In the genomic region with DNA sequence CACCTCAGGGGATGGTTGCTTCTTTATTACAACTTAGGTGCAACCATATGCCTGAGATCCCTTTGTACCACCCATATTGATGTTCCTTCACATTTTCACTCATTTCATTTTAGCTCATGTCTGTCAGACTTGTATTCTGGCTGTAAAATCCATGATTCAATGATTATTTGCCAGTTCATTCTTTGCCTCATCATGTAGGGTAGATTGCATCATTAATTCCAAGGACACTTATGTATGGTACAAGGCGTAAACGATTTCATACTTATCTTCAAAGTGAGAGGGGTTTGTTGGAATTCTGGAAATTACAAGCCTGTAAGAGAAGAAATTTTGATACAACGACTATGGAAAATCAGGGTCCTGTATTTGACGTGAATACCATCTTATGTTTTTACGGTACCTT, we compare ENCODE assay signal across 21 cellular contexts.
DNase-seq lines count a peak whose midpoint lies in the region; ATAC-seq, FAIRE-seq and TF ChIP-seq lines count a peak whose summit lies in the region.
"Had no signal": no experiment of that assay in that cellular context is flagged by ENCODE, and none has a peak within 500 bp of the region (broad histone marks: within the 10 kb centered on the region; RNA-seq: fewer than 3 reads in every experiment).

No MANE protein-coding gene starts in this region.

- H3K4me3 ChIP-seq in HepG2 (replicated peaks in 1 of 3; ENCODE audit: insufficient read depth in 1 of 3, low read depth in 2 of 3, low read length in 3 of 3) (no peak overlapping the region), right lobe of liver (no peak overlapping the region), IMR-90 (ENCODE audit: insufficient read depth, low read depth, low read length) (no peak overlapping the region), aorta (ENCODE audit: low read length in 2 of 2) (no peak overlapping the region), body of pancreas (no peak overlapping the region)
- H3K4me3 ChIP-seq: A549; BLaER1 treated with 17β-estradiol and CSF1 and Interleukin-3, amounts not matched to agents 10 nM and 100 nM had no signal

- CTCF ChIA-PET in HepG2 (lab: Yijun Ruan, JAX; ENCODE audit: low intra/inter-chr PET ratio, low total read pairs), result no interaction called here
- CTCF ChIA-PET in IMR-90 (lab: Yijun Ruan, JAX), result no interaction called here

- TF ChIP-seq RAD21 in HepG2 (CRISPR knock-in tag; IDR thresholded peaks at IDR 0.05) (no peak), IMR-90 (IDR thresholded peaks at IDR 0.05; ENCODE audit: low read length) (no peak)

- FAIRE-seq in HepG2 (lab: Jason Lieb, UNC), result no peak
- FAIRE-seq: A549, D721Med, G401.6, GM12891, GM19239 had no signal

- H4K8ac ChIP-seq in IMR-90 (ENCODE audit: low read depth in 2 of 2, low read length in 2 of 2), result peak overlapping the region in 1 of 2 experiments; percentile 31; a peak in 2 of 4 replicates

- H3K4me2 ChIP-seq in HepG2 (ENCODE audit: low read depth, low read length), result no peak overlapping the region
- no peak overlapping the region for H3K4me2 ChIP-seq in IMR-90 (ENCODE audit: low read depth, low read length)
- H3K4me2 ChIP-seq: A549; BLaER1 treated with 17β-estradiol and CSF1 and Interleukin-3, amounts not matched to agents 10 nM and 100 nM had no signal

- H3K79me1 ChIP-seq in IMR-90 (ENCODE audit: low read depth in 1 of 2, low read length in 2 of 2), result no peaks in the 10 kb centered on the region

- no peak overlapping the region for H3K23ac ChIP-seq in IMR-90 (ENCODE audit: low read depth, low read length)

- in situ Hi-C loops in HepG2 (cut with HindIII; ENCODE audit: extremely low pct_ligation_motif_present, low pct_unique_long_range_greater_than_20kb) (no loop called here), IMR-90 (cut with MboI; ENCODE audit: low sequenced_read_pairs) (no loop called here)

- no peak for TF ChIP-seq CTCF in HepG2 (CRISPR knock-in tag; IDR thresholded peaks at IDR 0.05)
- TF ChIP-seq CTCF in right lobe of liver (IDR thresholded peaks at IDR 0.05), result no peak
- no peak for TF ChIP-seq CTCF in IMR-90 (conservative IDR thresholded peaks at IDR 0.05; ENCODE audit: low read depth, low read length)
- no peak for TF ChIP-seq CTCF in body of pancreas (IDR thresholded peaks at IDR 0.05)

- H2AFZ ChIP-seq in HepG2 (ENCODE audit: low read length) (no peak overlapping the region), IMR-90 (replicated peaks; ENCODE audit: low read length, poor library complexity) (no peak overlapping the region)

- H3K4ac ChIP-seq in IMR-90 (ENCODE audit: low read depth, low read length), result no peak overlapping the region

- peak overlapping the region; percentile 36; the same call in 1 of the 2 replicates for H4K5ac ChIP-seq in IMR-90 (ENCODE audit: low read depth, low read length)

- peak overlapping the region; percentile 74; the same call in 2 of the 3 replicates for H2BK15ac ChIP-seq in IMR-90 (ENCODE audit: low read depth, low read length)

- no TSS peak for BruUV-seq in HepG2 (replicated peaks; lab: Mats Ljungman, UMichigan)
- BruUV-seq in IMR-90 (replicated peaks; lab: Mats Ljungman, UMichigan), result no TSS peak

- H3K9ac ChIP-seq in HepG2 (ENCODE audit: insufficient read depth, low read depth, low read length), result no peak overlapping the region
- no peak overlapping the region for H3K9ac ChIP-seq in IMR-90 (ENCODE audit: low read depth, low read length)
- H3K9ac ChIP-seq: BLaER1 treated with 17β-estradiol and CSF1 and Interleukin-3, amounts not matched to agents 10 nM and 100 nM had no signal

- peak overlapping the region; percentile 42 for H2BK120ac ChIP-seq in IMR-90 (ENCODE audit: low read depth, low read length)

- H3K79me2 ChIP-seq in HepG2 (ENCODE audit: insufficient read depth, low read length), result no peaks in the 10 kb centered on the region

- TF ChIP-seq POLR2A in HepG2 (IDR thresholded peaks at IDR 0.05; ENCODE audit: insufficient read depth in 1 of 2, low read depth in 2 of 2, low read length in 2 of 2), result no peak
- no peak for TF ChIP-seq POLR2A in right lobe of liver (IDR thresholded peaks at IDR 0.05)
- no peak for TF ChIP-seq POLR2A in IMR-90 (IDR thresholded peaks at IDR 0.05; ENCODE audit: low read depth, low read length)
- no peak for TF ChIP-seq POLR2A in body of pancreas (IDR thresholded peaks at IDR 0.05)

- H3K56ac ChIP-seq in IMR-90 (ENCODE audit: extremely low read depth, insufficient read depth, low read length), result no peak overlapping the region

- no peaks in the 10 kb centered on the region for H3K27me3 ChIP-seq in HepG2 (ENCODE audit: control insufficient read depth in 1 of 2, insufficient read depth in 2 of 2, low read length in 2 of 2)
- H3K27me3 ChIP-seq in right lobe of liver, result no peaks in the 10 kb centered on the region
- H3K27me3 ChIP-seq in IMR-90 (ENCODE audit: control insufficient read depth, insufficient read depth, low read length), result no peaks in the 10 kb centered on the region
- H3K27me3 ChIP-seq in aorta (ENCODE audit: control insufficient read depth in 1 of 2, insufficient read depth in 2 of 2, low read length in 1 of 2), result no peaks in the 10 kb centered on the region
- no peaks in the 10 kb centered on the region for H3K27me3 ChIP-seq in body of pancreas
- H3K27me3 ChIP-seq: BLaER1 treated with 17β-estradiol and CSF1 and Interleukin-3, amounts not matched to agents 10 nM and 100 nM had no signal

- POLR2A ChIA-PET in HepG2 (lab: Yijun Ruan, JAX), result no interaction called here
- POLR2A ChIA-PET in IMR-90 (lab: Charles Lee; ENCODE audit: unreplicated experiment), result no interaction called here

- DNase-seq in HepG2 (ENCODE audit: low spot score) (no peak), right lobe of liver (no peak), IMR-90 (no peak), aorta (no peak), body of pancreas (no peak)
- DNase-seq: AML-193; Caco-2; Calu3; CD4-positive, alpha-beta T cell; CD8-positive, alpha-beta T cell; DMS79 treated with DMSO at 0.1 percent for 48 hours; GF-D8 had no signal

- ATAC-seq in HepG2 (no peak), right lobe of liver (no peak), IMR-90 (ENCODE audit: low read depth) (no peak), aorta (ENCODE audit: low FRiP score) (peak; percentile 15), HG02642 (IDR thresholded peaks at IDR 0.05; ENCODE audit: poor library complexity, unreplicated experiment) (no peak), body of pancreas (no peak)
- ATAC-seq: A549; CD8-positive, alpha-beta T cell had no signal

- H3K9me3 ChIP-seq in HepG2 (ENCODE audit: low read length) (no peaks in the 10 kb centered on the region), right lobe of liver (no peaks in the 10 kb centered on the region), IMR-90 (ENCODE audit: control insufficient read depth, insufficient read depth, low read length) (no peaks in the 10 kb centered on the region), aorta (ENCODE audit: control insufficient read depth, low read length) (no peaks in the 10 kb centered on the region), body of pancreas (no peaks in the 10 kb centered on the region)
- H3K9me3 ChIP-seq: A549; BLaER1 treated with 17β-estradiol and CSF1 and Interleukin-3, amounts not matched to agents 10 nM and 100 nM; Caco-2 had no signal

- H3K9me1 ChIP-seq in IMR-90 (ENCODE audit: insufficient read depth, low read length), result peaks cover 2% of the 10 kb centered on the region; the same call in 1 of the 2 replicates

- H3K27ac ChIP-seq in HepG2 (ENCODE audit: extremely low read length, insufficient read depth, low read length) (no peak overlapping the region), right lobe of liver (no peak overlapping the region), IMR-90 (ENCODE audit: insufficient read depth, low read length) (no peak overlapping the region), aorta (ENCODE audit: low read depth in 1 of 2, low read length in 2 of 2) (no peak overlapping the region), body of pancreas (no peak overlapping the region)
- H3K27ac ChIP-seq: 22Rv1; A549; BLaER1 treated with 17β-estradiol and CSF1 and Interleukin-3, amounts not matched to agents 10 nM and 100 nM; C4-2B had no signal

- TF ChIP-seq EP300 in HepG2 (IDR thresholded peaks at IDR 0.05; ENCODE audit: low read depth in 2 of 2, low read length in 2 of 2) (no peak), HepG2 (CRISPR knock-in tag; IDR thresholded peaks at IDR 0.05; ENCODE audit: borderline replicate concordance) (no peak)

- H2BK5ac ChIP-seq in IMR-90 (ENCODE audit: low read depth, low read length, poor library complexity, severe bottlenecking), result peak overlapping the region; percentile 69

- H4K91ac ChIP-seq in IMR-90 (ENCODE audit: insufficient read depth, low read depth, low read length), result 0 out of 2 replicates have a peak overlapping the region, but pooled peaks have one; percentile 87

- WGBS in HepG2 (ENCODE audit: low lambda C conversion rate), result 35% methylated on average over 5 of the region's 5 CpGs
- WGBS in right lobe of liver (ENCODE audit: insufficient coverage, low coverage, low lambda C conversion rate, missing lambda C conversion rate), result 75% methylated on average over 5 of the region's 5 CpGs
- WGBS in IMR-90 (ENCODE audit: extremely low coverage in 2 of 2, insufficient read length in 1 of 2), 2 experiments, result no CpG with 5 or more reads among the region's 5 CpGs
- WGBS in aorta, 2 donors, result 95% methylated on average over 5 of the region's 5 CpGs
- 77 to 84% methylated on average over 5 of the region's 5 CpGs for WGBS in body of pancreas, 2 donors

- dilution Hi-C loops in IMR-90 (cut with HindIII; ENCODE audit: low sequenced_read_pairs, unreplicated experiment), result no loop called here

- H3K18ac ChIP-seq in IMR-90 (ENCODE audit: low read depth, low read length), result peak overlapping the region; percentile 42; the same call in 1 of the 2 replicates

- no peak overlapping the region; the same call in 1 of the 2 replicates for H2AK5ac ChIP-seq in IMR-90 (ENCODE audit: low read depth, low read length)

- no peak overlapping the region for H3K14ac ChIP-seq in IMR-90 (replicated peaks; ENCODE audit: low read depth, low read length)

- H2AK9ac ChIP-seq in IMR-90 (replicated peaks; ENCODE audit: low read depth, low read length, poor library complexity), result no peak overlapping the region

- peak overlapping the region; percentile 42 for H2BK20ac ChIP-seq in IMR-90 (ENCODE audit: low read depth, low read length)

- intact Hi-C loops in HepG2 (cut with micrococcal nuclease; ENCODE audit: unreplicated experiment), result no loop called here
- intact Hi-C loops in right lobe of liver (cut with DNase I), result no loop called here
- intact Hi-C loops in IMR-90 (cut with micrococcal nuclease), result no loop called here
- intact Hi-C loops in aorta (cut with DNase I), result no loop called here
- intact Hi-C loops in body of pancreas (cut with DNase I), result no loop called here

- no peaks in the 10 kb centered on the region for H3K4me1 ChIP-seq in HepG2 (ENCODE audit: insufficient read depth, low read length)
- H3K4me1 ChIP-seq in right lobe of liver, result no peaks in the 10 kb centered on the region
- peaks cover 10% of the 10 kb centered on the region; the same call in 1 of the 2 replicates for H3K4me1 ChIP-seq in IMR-90 (ENCODE audit: control insufficient read depth, insufficient read depth, low read length)
- H3K4me1 ChIP-seq in aorta (ENCODE audit: control insufficient read depth in 1 of 2, insufficient read depth in 2 of 2, low read length in 2 of 2), result no peaks in the 10 kb centered on the region
- no peaks in the 10 kb centered on the region for H3K4me1 ChIP-seq in body of pancreas
- H3K4me1 ChIP-seq: A549; BLaER1 treated with 17β-estradiol and CSF1 and Interleukin-3, amounts not matched to agents 10 nM and 100 nM; Caco-2 had no signal

- H4K20me1 ChIP-seq in HepG2 (ENCODE audit: insufficient read depth, low read length), result no peaks in the 10 kb centered on the region
- H4K20me1 ChIP-seq in IMR-90 (ENCODE audit: insufficient read depth, low read length), result no peaks in the 10 kb centered on the region
- H4K20me1 ChIP-seq: BLaER1 treated with 17β-estradiol and CSF1 and Interleukin-3, amounts not matched to agents 10 nM and 100 nM had no signal

- H3K36me3 ChIP-seq in HepG2 (replicated peaks in 1 of 2; ENCODE audit: control insufficient read depth in 1 of 2, insufficient read depth in 2 of 2, low read length in 2 of 2) (no peaks in the 10 kb centered on the region), right lobe of liver (no peaks in the 10 kb centered on the region), IMR-90 (ENCODE audit: control insufficient read depth, insufficient read depth, low read length) (no peaks in the 10 kb centered on the region), aorta (ENCODE audit: control insufficient read depth in 1 of 2, insufficient read depth in 2 of 2, low read length in 1 of 2) (no peaks in the 10 kb centered on the region), body of pancreas (replicated peaks in 1 of 2; ENCODE audit: insufficient read depth in 1 of 2, low read depth in 2 of 2) (no peaks in the 10 kb centered on the region)
- H3K36me3 ChIP-seq: BLaER1 treated with 17β-estradiol and CSF1 and Interleukin-3, amounts not matched to agents 10 nM and 100 nM had no signal
